Comparison of ENCODE assay signal across 28 cellular contexts in the genomic region with DNA sequence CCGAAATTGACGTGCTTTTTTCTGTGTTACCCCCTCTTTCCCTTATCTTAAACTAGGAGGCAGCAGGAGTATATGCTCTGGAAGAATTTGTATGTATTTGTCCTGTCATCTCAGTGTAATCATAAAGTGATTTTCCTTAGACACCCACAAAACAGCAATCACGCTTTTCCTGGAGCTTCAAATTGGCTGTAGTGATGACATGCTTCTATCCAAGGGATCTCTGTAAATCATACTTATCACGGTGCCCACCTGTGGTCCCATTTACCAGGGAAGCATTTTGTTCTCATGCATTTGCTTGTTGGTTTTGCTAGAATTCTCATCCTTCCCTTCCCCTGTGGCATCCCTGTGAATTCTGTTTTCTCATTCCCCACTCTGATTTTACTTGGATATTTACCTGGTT.
"Had no signal": no experiment of that assay in that cellular context is flagged by ENCODE, and none has a peak within 500 bp of the region (broad histone marks: within the 10 kb centered on the region; RNA-seq: fewer than 3 reads in every experiment).

No MANE protein-coding gene starts in this region.

- H3K4me1 Mint-ChIP-seq: endodermal cell, immature natural killer cell, naive B cell had no signal

- H3K4me3 Mint-ChIP-seq: dendritic cell treated with granulocyte-macrophage colony-stimulating factor and Interleukin-4, amounts not matched to agents 40 ng/mL and 50 ng/mL, for 4 days; effector memory CD8-positive, alpha-beta T cell; endodermal cell; immature natural killer cell; mesothelial cell of epicardium; naive B cell had no signal

- DNase-seq: colonic mucosa; cortex of kidney; effector CD8-positive, alpha-beta T cell; effector memory CD8-positive, alpha-beta T cell; endodermal cell; erythroblast; esophagus squamous epithelium; foreskin fibroblast; foreskin melanocyte; gastrocnemius medialis; glutamatergic neuron; heart left ventricle; hypothalamus; immature natural killer cell; islet precursor cell; kidney; kidney glomerular epithelial cell; left lung; left ventricle myocardium superior; lower lobe of right lung; mesenchymal stem cell; mucosa of descending colon; naive B cell had no signal

- ATAC-seq: effector memory CD8-positive, alpha-beta T cell; esophagus mucosa; gastrocnemius medialis; heart left ventricle; left lung; left ventricle myocardium superior; lower lobe of right lung; mucosa of descending colon had no signal

- H3K27me3 ChIP-seq: colonic mucosa, esophagus squamous epithelium, gastrocnemius medialis, heart left ventricle, hepatocyte, left lung had no signal

- H3K9me3 ChIP-seq: colonic mucosa, esophagus squamous epithelium, gastrocnemius medialis, heart left ventricle, left lung, lower lobe of right lung, mucosa of descending colon had no signal

- H3K4me1 ChIP-seq: colonic mucosa, esophagus squamous epithelium, gastrocnemius medialis, left lung, lower lobe of right lung had no signal

- H3K4me2 ChIP-seq: hepatocyte had no signal

- H3K36me3 Mint-ChIP-seq: immature natural killer cell, mesothelial cell of epicardium, naive B cell had no signal

- H3K9me3 Mint-ChIP-seq: dendritic cell treated with granulocyte-macrophage colony-stimulating factor and Interleukin-4, amounts not matched to agents 40 ng/mL and 50 ng/mL, for 4 days; endodermal cell; mesothelial cell of epicardium; naive B cell had no signal

- H3K27ac Mint-ChIP-seq: dendritic cell treated with granulocyte-macrophage colony-stimulating factor and Interleukin-4, amounts not matched to agents 40 ng/mL and 50 ng/mL, for 4 days; effector memory CD8-positive, alpha-beta T cell; endodermal cell; immature natural killer cell; mesothelial cell of epicardium; naive B cell had no signal

- H3K36me3 ChIP-seq: colonic mucosa, esophagus squamous epithelium, gastrocnemius medialis, heart left ventricle, left lung, lower lobe of right lung had no signal

- H2AFZ ChIP-seq: hepatocyte had no signal

- H3K27me3 Mint-ChIP-seq: dendritic cell treated with granulocyte-macrophage colony-stimulating factor and Interleukin-4, amounts not matched to agents 40 ng/mL and 50 ng/mL, for 4 days; effector memory CD8-positive, alpha-beta T cell; naive B cell had no signal

- H3K79me2 ChIP-seq: hepatocyte had no signal

- H3K4me3 ChIP-seq: colonic mucosa, esophagus squamous epithelium, gastrocnemius medialis, heart left ventricle, hepatocyte, left lung, lower lobe of right lung, mucosa of descending colon had no signal

- H3K27ac ChIP-seq: colonic mucosa, epithelial cell of prostate, esophagus squamous epithelium, gastrocnemius medialis, heart left ventricle, hepatocyte, left lung, lower lobe of right lung had no signal
